8 cellular contexts compared by ENCODE assay signal in the genomic region with DNA sequence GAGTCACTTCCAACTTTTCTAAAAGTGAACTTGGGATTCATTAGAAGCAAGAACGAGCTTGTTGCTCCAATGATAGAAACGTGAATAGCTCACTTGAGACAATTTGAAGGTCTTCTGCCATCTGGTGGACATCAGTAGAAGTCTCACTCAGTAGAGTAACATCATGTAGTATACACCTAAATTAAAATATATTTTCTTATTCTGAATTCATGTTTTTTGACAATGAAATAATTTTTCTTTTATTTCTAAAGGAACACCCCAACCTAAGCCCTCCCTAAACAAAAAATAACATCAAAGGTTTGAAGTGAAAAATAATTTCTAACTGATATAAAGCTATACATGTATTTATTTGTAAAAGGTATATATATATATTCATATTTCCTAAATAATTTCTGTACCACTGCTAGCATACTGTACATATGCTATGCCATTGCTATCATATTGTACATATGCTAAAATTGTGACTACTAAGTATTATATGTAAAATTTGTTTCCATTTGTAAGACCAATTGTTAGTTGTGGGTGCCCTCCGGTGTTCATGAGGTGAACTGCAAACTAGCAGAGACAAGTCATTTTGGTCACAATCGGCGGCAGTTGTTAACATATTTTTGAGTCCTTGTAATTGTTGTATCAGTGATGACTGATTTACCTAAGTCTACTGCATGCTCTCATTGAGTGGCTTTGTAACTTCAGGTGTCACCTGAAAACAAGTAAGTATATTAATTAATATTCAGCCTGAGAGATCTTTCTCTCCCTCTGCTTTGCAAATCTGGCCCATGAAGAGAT.
A peak's percentile ranks its signal among the peaks of the same experiment; 100 is the strongest.
DNase-seq lines count a peak whose midpoint lies in the region; FAIRE-seq and TF ChIP-seq lines count a peak whose summit lies in the region.

No MANE protein-coding gene starts in this region.

- no peak overlapping the region for H3K4me2 ChIP-seq in Loucy (ENCODE audit: low read depth, low read length, poor library complexity, severe bottlenecking)
- no peak overlapping the region for H3K4me2 ChIP-seq in astrocyte (ENCODE audit: low read length)
- H3K4me2 ChIP-seq in hepatocyte: no peak overlapping the region

- H3F3A ChIP-seq in Loucy (ENCODE audit: low read depth): no peaks in the 10 kb centered on the region

- H3K9me3 Mint-ChIP-seq in astrocyte (ENCODE audit: unreplicated experiment): no peaks in the 10 kb centered on the region

- FAIRE-seq in astrocyte (lab: Jason Lieb, UNC) (no peak), small intestine (lab: Jason Lieb, UNC) (peak; percentile 89)

- no peaks in the 10 kb centered on the region for H3K4me1 Mint-ChIP-seq in astrocyte (ENCODE audit: low read depth, unreplicated experiment)

- H3K27ac Mint-ChIP-seq in astrocyte (ENCODE audit: unreplicated experiment): no peak overlapping the region

- no peaks in the 10 kb centered on the region for H3K4me1 ChIP-seq in Loucy (ENCODE audit: insufficient read depth, low read length, poor library complexity, severe bottlenecking)
- no peaks in the 10 kb centered on the region for H3K4me1 ChIP-seq in astrocyte (ENCODE audit: insufficient read depth, low read length)
- H3K4me1 ChIP-seq in hepatocyte (ENCODE audit: insufficient read depth): no peaks in the 10 kb centered on the region
- no peaks in the 10 kb centered on the region for H3K4me1 ChIP-seq in small intestine (ENCODE audit: control insufficient read depth in 2 of 2, insufficient read depth in 1 of 2, low read depth in 1 of 2, low read length in 1 of 2)

- TF ChIP-seq CTCF in HFF-Myc (IDR thresholded peaks at IDR 0.05; ENCODE audit: low read depth, low read length, missing control alignments) (peak; percentile 63), Loucy (conservative IDR thresholded peaks at IDR 0.05; ENCODE audit: low read length) (peak; percentile 71), astrocyte (IDR thresholded peaks at IDR 0.05; ENCODE audit: insufficient read depth, low read depth, low read length) (peak; percentile 88), hepatocyte (IDR thresholded peaks at IDR 0.05; ENCODE audit: poor library complexity) (peak; percentile 63)

- H3K9ac ChIP-seq in Loucy (ENCODE audit: low read depth, low read length, poor library complexity, severe bottlenecking) (no peak overlapping the region), astrocyte (ENCODE audit: low read length) (no peak overlapping the region)

- H3K79me2 ChIP-seq in Loucy (ENCODE audit: insufficient read depth, low read length) (no peaks in the 10 kb centered on the region), astrocyte (ENCODE audit: insufficient read depth, low read length) (no peaks in the 10 kb centered on the region), hepatocyte (no peaks in the 10 kb centered on the region)

- H3K27ac ChIP-seq in astrocyte (ENCODE audit: low read depth, low read length): no peak overlapping the region
- H3K27ac ChIP-seq in hepatocyte: no peak overlapping the region
- H3K27ac ChIP-seq in small intestine (ENCODE audit: low read depth in 1 of 2, low read length in 1 of 2): no peak overlapping the region

- no peaks in the 10 kb centered on the region for H3K27me3 ChIP-seq in Loucy (ENCODE audit: insufficient read depth, low read length, poor library complexity, severe bottlenecking)
- H3K27me3 ChIP-seq in astrocyte (ENCODE audit: insufficient read depth, low read length): no peaks in the 10 kb centered on the region
- no peaks in the 10 kb centered on the region for H3K27me3 ChIP-seq in hepatocyte
- no peaks in the 10 kb centered on the region for H3K27me3 ChIP-seq in small intestine (ENCODE audit: control insufficient read depth in 2 of 2, insufficient read depth in 2 of 2, low read length in 2 of 2)

- H3K9me2 ChIP-seq in Loucy (replicated peaks; ENCODE audit: low read depth, low read length): no peaks in the 10 kb centered on the region
- no peaks in the 10 kb centered on the region for H3K9me2 ChIP-seq in hepatocyte (replicated peaks; ENCODE audit: insufficient read depth)

- H4K20me1 ChIP-seq in Loucy (ENCODE audit: insufficient read depth, low read length, poor library complexity, severe bottlenecking): no peaks in the 10 kb centered on the region
- no peaks in the 10 kb centered on the region for H4K20me1 ChIP-seq in astrocyte (ENCODE audit: insufficient read depth, low read length)
- H4K20me1 ChIP-seq in hepatocyte (ENCODE audit: insufficient read depth, poor library complexity, severe bottlenecking): no peaks in the 10 kb centered on the region

- H3K36me3 ChIP-seq in Loucy (ENCODE audit: insufficient read depth, low read length) (no peaks in the 10 kb centered on the region), astrocyte (ENCODE audit: insufficient read depth, low read length) (no peaks in the 10 kb centered on the region), hepatocyte (replicated peaks; ENCODE audit: insufficient read depth, low read depth) (no peaks in the 10 kb centered on the region), small intestine (ENCODE audit: control insufficient read depth in 2 of 2, insufficient read depth in 2 of 2, low read length in 2 of 2) (no peaks in the 10 kb centered on the region)

- no peaks in the 10 kb centered on the region for H3K9me3 ChIP-seq in Loucy (ENCODE audit: insufficient read depth, low read depth, low read length)
- H3K9me3 ChIP-seq in astrocyte (ENCODE audit: insufficient read depth, low read depth, low read length): no peaks in the 10 kb centered on the region
- H3K9me3 ChIP-seq in hepatocyte (ENCODE audit: low read depth): no peaks in the 10 kb centered on the region
- no peaks in the 10 kb centered on the region for H3K9me3 ChIP-seq in small intestine (ENCODE audit: control insufficient read depth, low read depth)

- H3K4me3 ChIP-seq in HFF-Myc (replicated peaks; ENCODE audit: low read depth, low read length): no peak overlapping the region
- no peak overlapping the region for H3K4me3 ChIP-seq in Loucy (ENCODE audit: low read length, poor library complexity, severe bottlenecking)
- no peak overlapping the region for H3K4me3 ChIP-seq in astrocyte (ENCODE audit: insufficient read depth, low read depth, low read length)
- H3K4me3 ChIP-seq in hepatocyte: no peak overlapping the region
- H3K4me3 ChIP-seq in small intestine (ENCODE audit: low read depth in 1 of 2, low read length in 2 of 2): no peak overlapping the region

- no peaks in the 10 kb centered on the region for H3K27me3 Mint-ChIP-seq in astrocyte (ENCODE audit: low read depth, unreplicated experiment)

- H2AFZ ChIP-seq in Loucy (ENCODE audit: low read length): no peak overlapping the region
- H2AFZ ChIP-seq in astrocyte (ENCODE audit: low read depth, low read length): no peak overlapping the region
- H2AFZ ChIP-seq in hepatocyte: no peak overlapping the region

- no peaks in the 10 kb centered on the region for H3K36me3 Mint-ChIP-seq in astrocyte (ENCODE audit: low read depth, unreplicated experiment)

- WGBS in hepatocyte (ENCODE audit: low lambda C conversion rate, missing lambda C conversion rate): 12% methylated on average over 5 of the region's 5 CpGs
- WGBS in small intestine, 3 donors: 4 to 13% (median 4%) methylated on average over 5 of the region's 5 CpGs

- H3K4me3 Mint-ChIP-seq in astrocyte (ENCODE audit: unreplicated experiment): no peak overlapping the region

- DNase-seq in activated effector memory CD4-positive, alpha-beta T cell treated with anti-CD3 and anti-CD28 coated beads, Interleukin-2, amount 50 U/mL, for 16 hours: peak; percentile 65
- no peak for DNase-seq in activated effector memory CD4-positive, alpha-beta T cell treated with Interleukin-2 at 50 U/mL for 16 hours
- DNase-seq in HFF-Myc (ENCODE audit: extremely low read depth, low read depth): peak; percentile 52
- peak; percentile 69 for DNase-seq in RPMI8226
- DNase-seq in astrocyte (ENCODE audit: low read depth): peak; percentile 59
- peak; percentile 79 for DNase-seq in hepatocyte (ENCODE audit: low spot score)
- peak; percentile 70 for DNase-seq in small intestine
